ENCODE assay signal across 9 cellular contexts in genomic region chr1:112693821-112694220, GRCh38.
"Had no signal": no experiment of that assay in that cellular context is flagged by ENCODE, and none has a peak within 500 bp of the region (broad histone marks: within the 10 kb centered on the region; RNA-seq: fewer than 3 reads in every experiment).

No MANE protein-coding gene starts in this region.

- H2AFZ ChIP-seq: GM23248 had no signal

- DNase-seq: GM23248, GOT3, H7, HFFc6 had no signal

- H3K27ac ChIP-seq: GM23248, HL-60 had no signal

- H3K4me1 ChIP-seq: HAP-1 had no signal

- H3K4me3 ChIP-seq: GM23248, HAP-1, K562 had no signal

- FAIRE-seq: HepG2, K562 had no signal

- H3K9me3 ChIP-seq: HAP-1 had no signal

- ATAC-seq: HCT116, HepG2, K562 had no signal

- H3K9ac ChIP-seq: GM23248 had no signal
